In genomic region chr6:134665029-134665723, GRCh38 we compare ENCODE assay signal across 25 cellular contexts.
"Had no signal": no experiment of that assay in that cellular context is flagged by ENCODE, and none has a peak within 500 bp of the region (broad histone marks: within the 10 kb centered on the region; RNA-seq: fewer than 3 reads in every experiment).

No MANE protein-coding gene starts in this region.

- FAIRE-seq: keratinocyte had no signal

- H3K27ac Mint-ChIP-seq: endodermal cell; naive thymus-derived CD8-positive, alpha-beta T cell; progenitor cell of endocrine pancreas; stimulated activated memory B cell treated with anti-CD40 and anti-IgM and Interleukin-4, amounts not matched to agents 10 μg/mL and 1 μg/mL and 100 μg/mL, for 72 hours; stimulated activated naive CD8-positive, alpha-beta T cell treated with anti-CD3 and anti-CD28 coated beads, Interleukin-15, amount 100 ng/mL, for 72 hours; type B pancreatic cell had no signal

- H3K27me3 ChIP-seq: colonic mucosa, gastrocnemius medialis, left lung, spleen, suprapubic skin had no signal

- H3K4me1 ChIP-seq: colonic mucosa, gastrocnemius medialis, parathyroid adenoma, suprapubic skin had no signal

- H3K27ac ChIP-seq: colonic mucosa, epithelial cell of prostate, gastrocnemius medialis, left lung, parathyroid adenoma, spleen, suprapubic skin had no signal

- H3K9ac ChIP-seq: parathyroid adenoma had no signal

- H3K4me3 ChIP-seq: colonic mucosa, gastrocnemius medialis, left lung, spleen, suprapubic skin had no signal

- H2AFZ ChIP-seq: parathyroid adenoma had no signal

- H3K36me3 Mint-ChIP-seq: naive thymus-derived CD8-positive, alpha-beta T cell; stimulated activated memory B cell treated with anti-CD40 and anti-IgM and Interleukin-4, amounts not matched to agents 10 μg/mL and 1 μg/mL and 100 μg/mL, for 72 hours; type B pancreatic cell had no signal

- H3K9me3 ChIP-seq: colonic mucosa, gastrocnemius medialis, left lung, spleen, suprapubic skin had no signal

- H3K79me2 ChIP-seq: parathyroid adenoma had no signal

- H3K36me3 ChIP-seq: colonic mucosa, gastrocnemius medialis, left lung, spleen, suprapubic skin had no signal

- H3K9me3 Mint-ChIP-seq: dendritic cell treated with granulocyte-macrophage colony-stimulating factor and Interleukin-4, amounts not matched to agents 40 ng/mL and 50 ng/mL, for 4 days; endodermal cell; naive thymus-derived CD8-positive, alpha-beta T cell; stimulated activated memory B cell treated with anti-CD40 and anti-IgM and Interleukin-4, amounts not matched to agents 10 μg/mL and 1 μg/mL and 100 μg/mL, for 72 hours; stimulated activated naive CD8-positive, alpha-beta T cell treated with anti-CD3 and anti-CD28 coated beads, Interleukin-15, amount 100 ng/mL, for 72 hours; type B pancreatic cell had no signal

- H3K27me3 Mint-ChIP-seq: dendritic cell treated with granulocyte-macrophage colony-stimulating factor and Interleukin-4, amounts not matched to agents 40 ng/mL and 50 ng/mL, for 4 days; progenitor cell of endocrine pancreas; stimulated activated memory B cell treated with anti-CD40 and anti-IgM and Interleukin-4, amounts not matched to agents 10 μg/mL and 1 μg/mL and 100 μg/mL, for 72 hours; stimulated activated naive CD8-positive, alpha-beta T cell treated with anti-CD3 and anti-CD28 coated beads, Interleukin-15, amount 100 ng/mL, for 72 hours; type B pancreatic cell had no signal

- ATAC-seq: esophagus mucosa; gastrocnemius medialis; naive thymus-derived CD8-positive, alpha-beta T cell; sciatic nerve; stimulated activated memory B cell treated with anti-CD40 and anti-IgM and Interleukin-4, amounts not matched to agents 10 μg/mL and 1 μg/mL and 100 μg/mL, for 72 hours; stimulated activated naive CD8-positive, alpha-beta T cell treated with anti-CD3 and anti-CD28 coated beads, Interleukin-15, amount 100 ng/mL, for 72 hours had no signal

- DNase-seq: central memory CD4-positive, alpha-beta T cell; colonic mucosa; effector CD8-positive, alpha-beta T cell; endodermal cell; foreskin fibroblast; gastrocnemius medialis; head of caudate nucleus; left lung; mesendoderm; midbrain; naive thymus-derived CD8-positive, alpha-beta T cell; occipital lobe; spleen; stimulated activated CD4-positive, alpha-beta T cell treated with anti-CD3 and anti-CD28 coated beads, Interleukin-4, amount 100 ng/mL, for 4 hours; stimulated activated naive CD8-positive, alpha-beta T cell treated with anti-CD3 and anti-CD28 coated beads, Interleukin-15, amount 100 ng/mL, for 72 hours had no signal

- H3K4me3 Mint-ChIP-seq: dendritic cell treated with granulocyte-macrophage colony-stimulating factor and Interleukin-4, amounts not matched to agents 40 ng/mL and 50 ng/mL, for 4 days; endodermal cell; naive thymus-derived CD8-positive, alpha-beta T cell; stimulated activated memory B cell treated with anti-CD40 and anti-IgM and Interleukin-4, amounts not matched to agents 10 μg/mL and 1 μg/mL and 100 μg/mL, for 72 hours; stimulated activated naive CD8-positive, alpha-beta T cell treated with anti-CD3 and anti-CD28 coated beads, Interleukin-15, amount 100 ng/mL, for 72 hours; type B pancreatic cell had no signal

- H3K4me1 Mint-ChIP-seq: stimulated activated memory B cell treated with anti-CD40 and anti-IgM and Interleukin-4, amounts not matched to agents 10 μg/mL and 1 μg/mL and 100 μg/mL, for 72 hours; stimulated activated naive CD8-positive, alpha-beta T cell treated with anti-CD3 and anti-CD28 coated beads, Interleukin-15, amount 100 ng/mL, for 72 hours had no signal
